In genomic region chr4:180057891-180058643, GRCh38 we compare ENCODE assay signal across 8 cellular contexts.
DNase-seq lines count a peak whose midpoint lies in the region; ATAC-seq and TF ChIP-seq lines count a peak whose summit lies in the region.

No MANE protein-coding gene starts in this region.

- H3K27ac Mint-ChIP-seq in activated CD4-positive, alpha-beta T cell treated with anti-CD3 and anti-CD28 coated beads, Interleukin-2, amount 10 ng/mL, durations not matched to agents 24 days and 14 days = no peak overlapping the region
- H3K27ac Mint-ChIP-seq in WTC11 (no peak overlapping the region), progenitor cell of endocrine pancreas (peak overlapping the region; percentile 92)

- POLR2A ChIA-PET in WTC11 (lab: Charles Lee) = no interaction called here

- H3K4me3 Mint-ChIP-seq in activated CD4-positive, alpha-beta T cell treated with anti-CD3 and anti-CD28 coated beads, Interleukin-2, amount 10 ng/mL, durations not matched to agents 24 days and 14 days = peak overlapping the region; percentile 45
- H3K4me3 Mint-ChIP-seq in WTC11 = peak overlapping the region; percentile 79
- peak overlapping the region; percentile 82 for H3K4me3 Mint-ChIP-seq in progenitor cell of endocrine pancreas (ENCODE audit: low read depth)

- no peaks in the 10 kb centered on the region for H3K36me3 Mint-ChIP-seq in activated CD4-positive, alpha-beta T cell treated with anti-CD3 and anti-CD28 coated beads, Interleukin-2, amount 10 ng/mL, durations not matched to agents 24 days and 14 days (ENCODE audit: low read depth)
- no peaks in the 10 kb centered on the region for H3K36me3 Mint-ChIP-seq in WTC11
- H3K36me3 Mint-ChIP-seq in progenitor cell of endocrine pancreas (ENCODE audit: insufficient read depth) = no peaks in the 10 kb centered on the region

- peak; percentile 60 for DNase-seq in activated CD4-positive, alpha-beta T cell treated with anti-CD3 and anti-CD28 coated beads, Interleukin-2, amount 10 ng/mL, durations not matched to agents 24 days and 14 days
- no peak for DNase-seq in activated CD4-positive, alpha-beta T cell treated with anti-CD3 and anti-CD28 coated beads for 1 hour
- DNase-seq in WTC11 (ENCODE audit: low spot score) (peak; percentile 53), Right ventricle myocardium superior (peak; percentile 33), progenitor cell of endocrine pancreas (ENCODE audit: low spot score, unreplicated experiment) (peak; percentile 40)
- no peak for DNase-seq in stimulated activated CD4-positive, alpha-beta T cell treated with anti-CD3 and anti-CD28 coated beads, Interleukin-4, amount 100 ng/mL, for 1 hour

- TF ChIP-seq CTCF in WTC11 (IDR thresholded peaks at IDR 0.05) = no peak
- no peak for TF ChIP-seq CTCF in progenitor cell of endocrine pancreas (IDR thresholded peaks at IDR 0.05; ENCODE audit: unreplicated experiment)

- H3K4me1 Mint-ChIP-seq in activated CD4-positive, alpha-beta T cell treated with anti-CD3 and anti-CD28 coated beads, Interleukin-2, amount 10 ng/mL, durations not matched to agents 24 days and 14 days = peaks cover 9% of the 10 kb centered on the region
- peaks cover 24% of the 10 kb centered on the region for H3K4me1 Mint-ChIP-seq in WTC11
- H3K4me1 Mint-ChIP-seq in progenitor cell of endocrine pancreas (ENCODE audit: low read depth) = peaks cover 20% of the 10 kb centered on the region

- peaks cover 43% of the 10 kb centered on the region for H3K27me3 Mint-ChIP-seq in activated CD4-positive, alpha-beta T cell treated with anti-CD3 and anti-CD28 coated beads, Interleukin-2, amount 10 ng/mL, durations not matched to agents 24 days and 14 days
- H3K27me3 Mint-ChIP-seq in WTC11 (ENCODE audit: low read depth) (peaks cover 31% of the 10 kb centered on the region), progenitor cell of endocrine pancreas (peaks cover 16% of the 10 kb centered on the region)

- CTCF ChIA-PET in WTC11 (lab: Charles Lee) = no interaction called here

- peak; percentile 63 for ATAC-seq in HG03097 (IDR thresholded peaks at IDR 0.05; ENCODE audit: low FRiP score, unreplicated experiment)
- peak; percentile 69 for ATAC-seq in WTC11
- ATAC-seq in Right ventricle myocardium superior (ENCODE audit: poor library complexity) = no peak
- ATAC-seq in GM19467 (IDR thresholded peaks at IDR 0.05; ENCODE audit: unreplicated experiment) = no peak

- intact Hi-C loops in activated CD4-positive, alpha-beta T cell treated with anti-CD3 and anti-CD28 coated beads, Interleukin-2, amount 10 ng/mL, durations not matched to agents 24 days and 14 days (cut with micrococcal nuclease) = no loop called here
- intact Hi-C loops in Right ventricle myocardium superior (cut with DNase I) = no loop called here

- H3K9me3 Mint-ChIP-seq in activated CD4-positive, alpha-beta T cell treated with anti-CD3 and anti-CD28 coated beads, Interleukin-2, amount 10 ng/mL, durations not matched to agents 24 days and 14 days = peaks cover 4% of the 10 kb centered on the region
- no peaks in the 10 kb centered on the region for H3K9me3 Mint-ChIP-seq in WTC11
- H3K9me3 Mint-ChIP-seq in progenitor cell of endocrine pancreas (ENCODE audit: low read depth) = no peaks in the 10 kb centered on the region

TF ChIP-seq in WTC11, 78 proteins besides CTCF, POLR2A, EP300 and RAD21 (continues in another document):
- TF ChIP-seq MAX (CRISPR knock-in tag; IDR thresholded peaks at IDR 0.05) (no peak), SP1 (CRISPR knock-in tag; conservative IDR thresholded peaks at IDR 0.05) (0 out of 2 replicates have a peak, but pooled peaks have one; percentile 17), ZNF425 (CRISPR knock-in tag; conservative IDR thresholded peaks at IDR 0.05) (no peak), ZNF317 (CRISPR knock-in tag; IDR thresholded peaks at IDR 0.05; ENCODE audit: borderline replicate concordance, low read depth) (no peak), MYBL2 (CRISPR knock-in tag; IDR thresholded peaks at IDR 0.05) (no peak), GABPB1 (CRISPR knock-in tag; IDR thresholded peaks at IDR 0.05) (no peak), ZNF263 (CRISPR knock-in tag; IDR thresholded peaks at IDR 0.05; ENCODE audit: low read depth) (no peak), ZNF671 (CRISPR knock-in tag; IDR thresholded peaks at IDR 0.05) (no peak), HMGXB4 (CRISPR knock-in tag; IDR thresholded peaks at IDR 0.05) (peak; percentile 85), USF2 (CRISPR knock-in tag; IDR thresholded peaks at IDR 0.05) (no peak), EMX1 (CRISPR knock-in tag; IDR thresholded peaks at IDR 0.05) (no peak), ATF6 (CRISPR knock-in tag; IDR thresholded peaks at IDR 0.05) (no peak), ERG (CRISPR knock-in tag; IDR thresholded peaks at IDR 0.05) (no peak)
- TF ChIP-seq, protein P1, sequence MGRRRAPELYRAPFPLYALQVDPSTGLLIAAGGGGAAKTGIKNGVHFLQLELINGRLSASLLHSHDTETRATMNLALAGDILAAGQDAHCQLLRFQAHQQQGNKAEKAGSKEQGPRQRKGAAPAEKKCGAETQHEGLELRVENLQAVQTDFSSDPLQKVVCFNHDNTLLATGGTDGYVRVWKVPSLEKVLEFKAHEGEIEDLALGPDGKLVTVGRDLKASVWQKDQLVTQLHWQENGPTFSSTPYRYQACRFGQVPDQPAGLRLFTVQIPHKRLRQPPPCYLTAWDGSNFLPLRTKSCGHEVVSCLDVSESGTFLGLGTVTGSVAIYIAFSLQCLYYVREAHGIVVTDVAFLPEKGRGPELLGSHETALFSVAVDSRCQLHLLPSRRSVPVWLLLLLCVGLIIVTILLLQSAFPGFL (CRISPR knock-in tag; IDR thresholded peaks at IDR 0.05; ENCODE audit: borderline replicate concordance) = no peak

Comparison
In these comparisons a context has a peak if more than half of its experiments do, and no peak if none do; other contexts are left out.
1. DNase-seq: peak in activated CD4-positive, alpha-beta T cell treated with anti-CD3 and anti-CD28 coated beads, Interleukin-2, amount 10 ng/mL, durations not matched to agents 24 days and 14 days (single experiment), WTC11 (single experiment), Right ventricle myocardium superior (single experiment) and progenitor cell of endocrine pancreas (single experiment); none in activated CD4-positive, alpha-beta T cell treated with anti-CD3 and anti-CD28 coated beads for 1 hour (single experiment) and stimulated activated CD4-positive, alpha-beta T cell treated with anti-CD3 and anti-CD28 coated beads, Interleukin-4, amount 100 ng/mL, for 1 hour (single experiment).
2. ATAC-seq: peak in HG03097 (single experiment) and WTC11 (single experiment); none in Right ventricle myocardium superior (single experiment) and GM19467 (single experiment).
3. Peak in every context shown above with its lines, with median percentiles within 50 percentile points of each other: H3K4me3 Mint-ChIP-seq.